ENCODE assay signal across 13 cellular contexts in genomic region chr1:43981135-43981491, GRCh38. TPM values are rescaled to one million over a fixed set of nuclear protein-coding genes. Genes with fewer than 3 reads are reported as not detected.
DNase-seq lines count a peak whose midpoint lies in the region; ATAC-seq and TF ChIP-seq lines count a peak whose summit lies in the region.
"Had no signal": no experiment of that assay in that cellular context is flagged by ENCODE, and none has a peak within 500 bp of the region (broad histone marks: within the 10 kb centered on the region; RNA-seq: fewer than 3 reads in every experiment).

No MANE protein-coding gene starts in this region.

- CTCF ChIA-PET in RWPE1 (lab: Yijun Ruan, JAX) = no interaction called here

- intact Hi-C loops in Right ventricle myocardium inferior (cut with DNase I) = no loop called here

- H3K9me3 Mint-ChIP-seq in type B pancreatic cell = no peaks in the 10 kb centered on the region
- H3K9me3 Mint-ChIP-seq: memory B cell had no signal

- peaks cover 42% of the 10 kb centered on the region for H3K36me3 Mint-ChIP-seq in type B pancreatic cell

- H3K4me1 Mint-ChIP-seq in type B pancreatic cell (ENCODE audit: unreplicated experiment) = peaks cover 45% of the 10 kb centered on the region

- H3K4me3 ChIP-seq in right atrium auricular region = no peak overlapping the region
- no peak overlapping the region for H3K4me3 ChIP-seq in hepatocyte

- peak overlapping the region; percentile 32 for H3K4me3 Mint-ChIP-seq in type B pancreatic cell

- H4K20me1 ChIP-seq in hepatocyte (ENCODE audit: insufficient read depth, poor library complexity, severe bottlenecking) = peaks cover 21% of the 10 kb centered on the region

- H3K79me2 ChIP-seq in hepatocyte = peaks cover 40% of the 10 kb centered on the region

- POLR2A ChIA-PET in RWPE1 (lab: Yijun Ruan, JAX; ENCODE audit: low non-redundant PET) = no interaction called here

- DNase-seq in Right ventricle myocardium inferior (ENCODE audit: missing footprints) = peak; percentile 13
- DNase-seq in right atrium auricular region (ENCODE audit: low spot score) = no peak
- DNase-seq in RWPE1 (ENCODE audit: low spot score) = peak; percentile 38
- no peak for DNase-seq in hepatocyte (ENCODE audit: low spot score)
- peak; percentile 65 for DNase-seq in type B pancreatic cell (ENCODE audit: extremely low spot score, unreplicated experiment)
- DNase-seq in AG08395 (ENCODE audit: low spot score) = no peak
- no peak for DNase-seq in dedifferentiated amniotic fluid mesenchymal stem cell (ENCODE audit: extremely low spot score)
- no peak for DNase-seq in erythroblast (lab: John Stamatoyannopoulos, UW)
- DNase-seq: NCI-H2029; NK-92 treated with Interleukin-12 subunit alpha and Interleukin-12 subunit beta, amount 100 ng/mL, for 24 hours; WERI-Rb-1 had no signal

- WGBS in hepatocyte (ENCODE audit: low lambda C conversion rate, missing lambda C conversion rate) = 90% methylated on average over 20 of the region's 20 CpGs

- no peaks in the 10 kb centered on the region for H3K27me3 ChIP-seq in right atrium auricular region
- no peaks in the 10 kb centered on the region for H3K27me3 ChIP-seq in hepatocyte
- H3K27me3 ChIP-seq: tibial nerve had no signal

- peak overlapping the region; percentile 99 for H3K4me2 ChIP-seq in hepatocyte

- H3K27me3 Mint-ChIP-seq in type B pancreatic cell = no peaks in the 10 kb centered on the region
- H3K27me3 Mint-ChIP-seq: memory B cell had no signal

- no peak for TF ChIP-seq POLR2A in erythroblast (IDR thresholded peaks at IDR 0.05; ENCODE audit: low read length)

- H3K36me3 ChIP-seq in right atrium auricular region (peaks cover 27% of the 10 kb centered on the region), hepatocyte (replicated peaks; ENCODE audit: insufficient read depth, low read depth) (no peaks in the 10 kb centered on the region)

- H3K9me2 ChIP-seq in hepatocyte (replicated peaks; ENCODE audit: insufficient read depth) = no peaks in the 10 kb centered on the region

- H3K4me1 ChIP-seq in right atrium auricular region = peaks cover under 1 to 35% of the 10 kb centered on the region in 2 donors
- H3K4me1 ChIP-seq in hepatocyte (ENCODE audit: insufficient read depth) = peaks cover 29% of the 10 kb centered on the region

- ATAC-seq in Right ventricle myocardium inferior = no peak

- TF ChIP-seq CTCF in right atrium auricular region (IDR thresholded peaks at IDR 0.05) (no peak), RWPE1 (conservative IDR thresholded peaks at IDR 0.05; ENCODE audit: low read depth) (no peak), hepatocyte (IDR thresholded peaks at IDR 0.05; ENCODE audit: poor library complexity) (no peak), type B pancreatic cell (conservative IDR thresholded peaks at IDR 0.05) (no peak)

- no peak overlapping the region for H3K27ac Mint-ChIP-seq in type B pancreatic cell
- H3K27ac Mint-ChIP-seq: memory B cell had no signal

- no peak overlapping the region for H2AFZ ChIP-seq in hepatocyte

- H3K27ac ChIP-seq in right atrium auricular region (no peak overlapping the region), RWPE1 (peak overlapping the region; percentile 94), hepatocyte (no peak overlapping the region)
- H3K27ac ChIP-seq: WERI-Rb-1 had no signal

- no peaks in the 10 kb centered on the region for H3K9me3 ChIP-seq in right atrium auricular region
- H3K9me3 ChIP-seq in hepatocyte (ENCODE audit: low read depth) = no peaks in the 10 kb centered on the region
- H3K9me3 ChIP-seq: tibial nerve had no signal

RNA-seq across cellular contexts. Expression of gene B4GALT2, which starts 2.1 kb away (rescaled TPM):
- 39.1 TPM for total RNA-seq in Right ventricle myocardium inferior
- 10 to 100 TPM; 33.0 to 48.5 TPM for total RNA-seq in right atrium auricular region
- 45.7 and 48.2 TPM in 2 replicates for total RNA-seq in hepatocyte
- 68.8 and 73.8 TPM in 2 replicates for polyA plus RNA-seq in hepatocyte
- total RNA-seq in type B pancreatic cell (ENCODE audit: low replicate concordance) = 44.3 and 54.8 TPM in 2 replicates

RNA-seq across cellular contexts. Expression of gene ATP6V0B, which starts 6.4 kb away (rescaled TPM):
- total RNA-seq in Right ventricle myocardium inferior (84.5 TPM), right atrium auricular region (100 to 1,000 TPM; 108 to 154 TPM), hepatocyte (195 and 216 TPM in 2 replicates), type B pancreatic cell (ENCODE audit: low replicate concordance) (115 and 135 TPM in 2 replicates)
- 338 and 366 TPM in 2 replicates for polyA plus RNA-seq in hepatocyte

RNA-seq across cellular contexts. Expression of gene CCDC24, which starts 10.3 kb away (rescaled TPM):
- total RNA-seq in Right ventricle myocardium inferior = 0.89 TPM
- 1 to 10 TPM; 1.6 to 2.0 TPM for total RNA-seq in right atrium auricular region
- 11.0 and 13.2 TPM in 2 replicates for total RNA-seq in hepatocyte
- polyA plus RNA-seq in hepatocyte = 23.7 and 27.7 TPM in 2 replicates
- 14.9 and 15.6 TPM in 2 replicates for total RNA-seq in type B pancreatic cell (ENCODE audit: low replicate concordance)

RNA-seq across cellular contexts. Expression of gene DPH2, which starts 11.3 kb away (rescaled TPM):
- total RNA-seq in Right ventricle myocardium inferior = 14.8 TPM
- 10 to 100 TPM; 20.5 to 23.0 TPM for total RNA-seq in right atrium auricular region
- 18.6 and 31.5 TPM in 2 replicates for total RNA-seq in hepatocyte
- 20.2 and 21.5 TPM in 2 replicates for polyA plus RNA-seq in hepatocyte
- 25.7 and 30.2 TPM in 2 replicates for total RNA-seq in type B pancreatic cell (ENCODE audit: low replicate concordance)

RNA-seq across cellular contexts. Expression of gene IPO13, which starts 34.4 kb away (rescaled TPM):
- total RNA-seq in Right ventricle myocardium inferior (56.9 TPM), right atrium auricular region (10 to 100 TPM; 25.9 to 28.1 TPM), hepatocyte (20.6 and 21.7 TPM in 2 replicates), type B pancreatic cell (ENCODE audit: low replicate concordance) (31.5 and 39.4 TPM in 2 replicates)
- 25.4 and 30.7 TPM in 2 replicates for polyA plus RNA-seq in hepatocyte

Comparison
In these comparisons a context has a peak if more than half of its experiments do, and no peak if none do; other contexts are left out.
1. DNase-seq: peak in Right ventricle myocardium inferior (single experiment), RWPE1 (single experiment) and type B pancreatic cell (single experiment); none in right atrium auricular region (single experiment), hepatocyte (single experiment), AG08395 (single experiment), dedifferentiated amniotic fluid mesenchymal stem cell (single experiment) and erythroblast (0 of 2).